ENCODE assay signal across 25 cellular contexts in the genomic region with DNA sequence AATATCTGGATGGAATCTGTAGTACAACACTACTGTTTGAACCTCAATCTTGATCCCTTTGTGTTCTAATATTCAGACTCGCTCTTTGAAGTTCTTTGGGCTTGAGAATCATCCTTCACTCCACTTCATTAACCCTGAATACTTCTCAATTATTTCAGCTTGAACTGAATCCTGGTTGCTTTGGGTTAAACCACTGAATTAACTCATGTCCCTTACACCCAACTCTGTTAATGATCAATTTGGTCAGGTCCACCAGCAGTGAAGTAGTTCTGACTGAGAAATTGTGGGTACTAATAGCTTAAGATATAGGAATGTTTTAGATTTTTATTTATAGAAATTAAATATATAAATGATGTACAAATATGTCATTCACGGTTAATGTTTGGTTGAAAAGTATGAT.
"Had no signal": no experiment of that assay in that cellular context is flagged by ENCODE, and none has a peak within 500 bp of the region (broad histone marks: within the 10 kb centered on the region; RNA-seq: fewer than 3 reads in every experiment).

No MANE protein-coding gene starts in this region.

- H3K9me3 Mint-ChIP-seq: naive thymus-derived CD8-positive, alpha-beta T cell; nephron; stimulated activated effector memory CD8-positive, alpha-beta T cell treated with anti-CD3 and anti-CD28 coated beads, Interleukin-12 subunit alpha, Interleukin-12 subunit beta, amount 100 ng/mL, for 72 hours; stimulated activated naive CD8-positive, alpha-beta T cell treated with anti-CD3 and anti-CD28 coated beads, Interleukin-15, Interleukin-2, amounts not matched to agents 100 ng/mL and 50 ng/mL, for 24 hours had no signal

- H3K36me3 ChIP-seq: heart left ventricle, left lung, lower lobe of right lung, ovary, right atrium auricular region, suprapubic skin, thoracic aorta, tibial artery, upper lobe of right lung had no signal

- H3K27ac Mint-ChIP-seq: immature natural killer cell; naive thymus-derived CD8-positive, alpha-beta T cell; nephron; progenitor cell of endocrine pancreas; stimulated activated effector memory CD8-positive, alpha-beta T cell treated with anti-CD3 and anti-CD28 coated beads, Interleukin-12 subunit alpha, Interleukin-12 subunit beta, amount 100 ng/mL, for 72 hours; stimulated activated naive CD8-positive, alpha-beta T cell treated with anti-CD3 and anti-CD28 coated beads, Interleukin-15, Interleukin-2, amounts not matched to agents 100 ng/mL and 50 ng/mL, for 24 hours had no signal

- H3K4me3 Mint-ChIP-seq: immature natural killer cell; naive thymus-derived CD8-positive, alpha-beta T cell; nephron; stimulated activated effector memory CD8-positive, alpha-beta T cell treated with anti-CD3 and anti-CD28 coated beads, Interleukin-12 subunit alpha, Interleukin-12 subunit beta, amount 100 ng/mL, for 72 hours; stimulated activated naive CD8-positive, alpha-beta T cell treated with anti-CD3 and anti-CD28 coated beads, Interleukin-15, Interleukin-2, amounts not matched to agents 100 ng/mL and 50 ng/mL, for 24 hours had no signal

- H3K4me1 Mint-ChIP-seq: immature natural killer cell; naive thymus-derived CD8-positive, alpha-beta T cell; nephron; stimulated activated effector memory CD8-positive, alpha-beta T cell treated with anti-CD3 and anti-CD28 coated beads, Interleukin-12 subunit alpha, Interleukin-12 subunit beta, amount 100 ng/mL, for 72 hours had no signal

- H3K27ac ChIP-seq: heart left ventricle, left lung, lower lobe of right lung, ovary, right atrium auricular region, skin epidermis, suprapubic skin, thoracic aorta, tibial artery, upper lobe of right lung had no signal

- H3K4me3 ChIP-seq: heart left ventricle, left lung, lower lobe of right lung, ovary, right atrium auricular region, skin epidermis, suprapubic skin, thoracic aorta, tibial artery, upper lobe of right lung had no signal

- H3K36me3 Mint-ChIP-seq: immature natural killer cell; naive thymus-derived CD8-positive, alpha-beta T cell; stimulated activated effector memory CD8-positive, alpha-beta T cell treated with anti-CD3 and anti-CD28 coated beads, Interleukin-12 subunit alpha, Interleukin-12 subunit beta, amount 100 ng/mL, for 72 hours had no signal

- H3K27me3 Mint-ChIP-seq: naive thymus-derived CD8-positive, alpha-beta T cell; progenitor cell of endocrine pancreas; stimulated activated naive CD8-positive, alpha-beta T cell treated with anti-CD3 and anti-CD28 coated beads, Interleukin-15, Interleukin-2, amounts not matched to agents 100 ng/mL and 50 ng/mL, for 24 hours had no signal

- H3K9me3 ChIP-seq: left lung, lower lobe of right lung, ovary, suprapubic skin, thoracic aorta, tibial artery, upper lobe of right lung had no signal

- H3K27me3 ChIP-seq: heart left ventricle, left lung, ovary, right atrium auricular region, suprapubic skin, tibial artery, upper lobe of right lung had no signal

- DNase-seq: heart left ventricle; hypothalamus; immature natural killer cell; kidney; left cardiac atrium; left lung; lower lobe of right lung; mammary epithelial cell; mesenchymal stem cell; naive thymus-derived CD8-positive, alpha-beta T cell; ovary; stimulated activated CD4-positive, alpha-beta T cell treated with anti-CD3 and anti-CD28 coated beads, Interleukin-4, amount 100 ng/mL, for 24 hours; stimulated activated naive CD4-positive, alpha-beta T cell; tibial artery; trophoblast cell; upper lobe of right lung had no signal

- ATAC-seq: heart left ventricle; left cardiac atrium; left lung; lower lobe of right lung; naive thymus-derived CD8-positive, alpha-beta T cell; sciatic nerve; stimulated activated effector memory CD8-positive, alpha-beta T cell treated with anti-CD3 and anti-CD28 coated beads, Interleukin-12 subunit alpha, Interleukin-12 subunit beta, amount 100 ng/mL, for 72 hours; upper lobe of right lung had no signal

- H3K4me1 ChIP-seq: heart left ventricle, left lung, lower lobe of right lung, right atrium auricular region, suprapubic skin, tibial artery, upper lobe of right lung had no signal
